1 cellular context compared by ENCODE assay signal in the genomic region with DNA sequence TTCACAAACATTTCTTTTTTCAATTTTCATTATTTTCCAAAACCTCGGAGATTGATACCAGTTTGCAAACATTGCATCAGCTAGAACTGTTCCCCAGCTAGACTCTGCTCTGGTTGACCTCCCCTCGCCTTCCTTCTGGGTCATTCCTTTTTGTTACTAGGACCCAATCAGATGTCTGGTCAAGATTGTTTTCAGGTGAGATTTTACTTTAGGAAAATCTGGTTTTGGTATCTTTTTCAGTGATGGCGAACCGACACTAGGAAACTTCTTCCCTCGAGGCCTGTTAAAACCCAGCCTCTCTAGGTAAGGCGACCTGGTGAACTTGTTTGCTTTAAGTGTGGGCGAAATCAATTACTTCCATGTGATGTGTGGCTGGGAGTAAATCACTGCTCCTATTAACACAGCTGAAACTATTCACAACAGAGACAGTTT.
A peak's percentile ranks its signal among the peaks of the same experiment; 100 is the strongest.
TF ChIP-seq lines count a peak whose summit lies in the region.

No MANE protein-coding gene starts in this region.

TF ChIP-seq in K562, 482 proteins besides CTCF, POLR2A, EP300 and RAD21:
- TF ChIP-seq IRF1 (CRISPR knock-in tag; IDR thresholded peaks at IDR 0.05; ENCODE audit: borderline replicate concordance) (no peak), EZH2 (IDR thresholded peaks at IDR 0.05; ENCODE audit: borderline replicate concordance, low read depth, low read length) (no peak), NR4A1 (CRISPR knock-in tag; IDR thresholded peaks at IDR 0.05) (no peak), NR4A1 (tag; IDR thresholded peaks at IDR 0.05) (no peak), TRIM24 (IDR thresholded peaks at IDR 0.05) (0 out of 4 replicates have a peak, but pooled peaks of 1 of the 2 experiments have one; percentile 14), CEBPG (CRISPR knock-in tag; IDR thresholded peaks at IDR 0.05) (peak; percentile 66; the same call in 1 of the 2 replicates), CEBPG (tag; conservative IDR thresholded peaks at IDR 0.05 in 1 of 2, IDR thresholded peaks at IDR 0.05 in 1 of 2) (peak in 1 of 2 experiments; percentile 69; a peak in 2 of 4 replicates), KDM1A (IDR thresholded peaks at IDR 0.05) (0 out of 4 replicates have a peak, but pooled peaks of 1 of the 2 experiments have one; percentile 20), AFF1 (IDR thresholded peaks at IDR 0.05; ENCODE audit: low read depth in 1 of 2, partially characterized antibody in 2 of 2) (no peak), PYGO2 (tag; IDR thresholded peaks at IDR 0.05) (no peak), THAP7 (CRISPR knock-in tag; IDR thresholded peaks at IDR 0.05) (no peak)
- TF ChIP-seq, protein P1, sequence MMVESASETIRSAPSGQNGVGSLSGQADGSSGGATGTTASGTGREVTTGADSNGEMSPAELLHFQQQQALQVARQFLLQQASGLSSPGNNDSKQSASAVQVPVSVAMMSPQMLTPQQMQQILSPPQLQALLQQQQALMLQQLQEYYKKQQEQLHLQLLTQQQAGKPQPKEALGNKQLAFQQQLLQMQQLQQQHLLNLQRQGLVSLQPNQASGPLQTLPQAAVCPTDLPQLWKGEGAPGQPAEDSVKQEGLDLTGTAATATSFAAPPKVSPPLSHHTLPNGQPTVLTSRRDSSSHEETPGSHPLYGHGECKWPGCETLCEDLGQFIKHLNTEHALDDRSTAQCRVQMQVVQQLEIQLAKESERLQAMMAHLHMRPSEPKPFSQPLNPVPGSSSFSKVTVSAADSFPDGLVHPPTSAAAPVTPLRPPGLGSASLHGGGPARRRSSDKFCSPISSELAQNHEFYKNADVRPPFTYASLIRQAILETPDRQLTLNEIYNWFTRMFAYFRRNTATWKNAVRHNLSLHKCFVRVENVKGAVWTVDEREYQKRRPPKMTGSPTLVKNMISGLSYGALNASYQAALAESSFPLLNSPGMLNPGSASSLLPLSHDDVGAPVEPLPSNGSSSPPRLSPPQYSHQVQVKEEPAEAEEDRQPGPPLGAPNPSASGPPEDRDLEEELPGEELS (CRISPR knock-in tag; IDR thresholded peaks at IDR 0.05; ENCODE audit: borderline replicate concordance) = no peak
- TF ChIP-seq, protein P2, sequence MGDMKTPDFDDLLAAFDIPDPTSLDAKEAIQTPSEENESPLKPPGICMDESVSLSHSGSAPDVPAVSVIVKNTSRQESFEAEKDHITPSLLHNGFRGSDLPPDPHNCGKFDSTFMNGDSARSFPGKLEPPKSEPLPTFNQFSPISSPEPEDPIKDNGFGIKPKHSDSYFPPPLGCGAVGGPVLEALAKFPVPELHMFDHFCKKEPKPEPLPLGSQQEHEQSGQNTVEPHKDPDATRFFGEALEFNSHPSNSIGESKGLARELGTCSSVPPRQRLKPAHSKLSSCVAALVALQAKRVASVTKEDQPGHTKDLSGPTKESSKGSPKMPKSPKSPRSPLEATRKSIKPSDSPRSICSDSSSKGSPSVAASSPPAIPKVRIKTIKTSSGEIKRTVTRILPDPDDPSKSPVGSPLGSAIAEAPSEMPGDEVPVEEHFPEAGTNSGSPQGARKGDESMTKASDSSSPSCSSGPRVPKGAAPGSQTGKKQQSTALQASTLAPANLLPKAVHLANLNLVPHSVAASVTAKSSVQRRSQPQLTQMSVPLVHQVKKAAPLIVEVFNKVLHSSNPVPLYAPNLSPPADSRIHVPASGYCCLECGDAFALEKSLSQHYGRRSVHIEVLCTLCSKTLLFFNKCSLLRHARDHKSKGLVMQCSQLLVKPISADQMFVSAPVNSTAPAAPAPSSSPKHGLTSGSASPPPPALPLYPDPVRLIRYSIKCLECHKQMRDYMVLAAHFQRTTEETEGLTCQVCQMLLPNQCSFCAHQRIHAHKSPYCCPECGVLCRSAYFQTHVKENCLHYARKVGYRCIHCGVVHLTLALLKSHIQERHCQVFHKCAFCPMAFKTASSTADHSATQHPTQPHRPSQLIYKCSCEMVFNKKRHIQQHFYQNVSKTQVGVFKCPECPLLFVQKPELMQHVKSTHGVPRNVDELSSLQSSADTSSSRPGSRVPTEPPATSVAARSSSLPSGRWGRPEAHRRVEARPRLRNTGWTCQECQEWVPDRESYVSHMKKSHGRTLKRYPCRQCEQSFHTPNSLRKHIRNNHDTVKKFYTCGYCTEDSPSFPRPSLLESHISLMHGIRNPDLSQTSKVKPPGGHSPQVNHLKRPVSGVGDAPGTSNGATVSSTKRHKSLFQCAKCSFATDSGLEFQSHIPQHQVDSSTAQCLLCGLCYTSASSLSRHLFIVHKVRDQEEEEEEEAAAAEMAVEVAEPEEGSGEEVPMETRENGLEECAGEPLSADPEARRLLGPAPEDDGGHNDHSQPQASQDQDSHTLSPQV (IDR thresholded peaks at IDR 0.05) = no peak
